ENCODE assay signal across 20 cellular contexts in genomic region chr19:28737526-28737925, GRCh38.
DNase-seq lines count a peak whose midpoint lies in the region; ATAC-seq, FAIRE-seq and TF ChIP-seq lines count a peak whose summit lies in the region.
"Had no signal": no experiment of that assay in that cellular context is flagged by ENCODE, and none has a peak within 500 bp of the region (broad histone marks: within the 10 kb centered on the region; RNA-seq: fewer than 3 reads in every experiment).

No MANE protein-coding gene starts in this region.

- H3K9ac ChIP-seq in SK-N-SH (no peak overlapping the region), astrocyte (ENCODE audit: low read length) (no peak overlapping the region), mesenchymal stem cell (ENCODE audit: low read length) (peak overlapping the region; percentile 87)

- no peak overlapping the region for H3K4me3 ChIP-seq in SK-N-SH (ENCODE audit: low read depth in 2 of 2, low read length in 1 of 2)
- H3K4me3 ChIP-seq in astrocyte (ENCODE audit: insufficient read depth, low read depth, low read length): no peak overlapping the region
- H3K4me3 ChIP-seq in mesenchymal stem cell (ENCODE audit: insufficient read depth in 1 of 2, low read depth in 1 of 2, low read length in 2 of 2): no peak overlapping the region
- no peak overlapping the region for H3K4me3 ChIP-seq in vagina
- H3K4me3 ChIP-seq: GM12878, PC-9, SJSA1 had no signal

- TF ChIP-seq RAD21 in SK-N-SH (IDR thresholded peaks at IDR 0.05; ENCODE audit: low read length): no peak

- no peaks in the 10 kb centered on the region for H3K9me3 ChIP-seq in SK-N-SH
- no peaks in the 10 kb centered on the region for H3K9me3 ChIP-seq in astrocyte (ENCODE audit: insufficient read depth, low read depth, low read length)
- no peaks in the 10 kb centered on the region for H3K9me3 ChIP-seq in mesenchymal stem cell (ENCODE audit: control insufficient read depth, low read length)
- no peaks in the 10 kb centered on the region for H3K9me3 ChIP-seq in vagina
- H3K9me3 ChIP-seq: heart left ventricle, SJSA1 had no signal

- H3K4me2 ChIP-seq in SK-N-SH: peak overlapping the region; percentile 25; the same call in 1 of the 2 replicates
- no peak overlapping the region for H3K4me2 ChIP-seq in astrocyte (ENCODE audit: low read length)
- no peak overlapping the region for H3K4me2 ChIP-seq in mesenchymal stem cell (ENCODE audit: low read length, poor library complexity, severe bottlenecking)

- no peaks in the 10 kb centered on the region for H3K36me3 Mint-ChIP-seq in astrocyte (ENCODE audit: low read depth, unreplicated experiment)

- H2BK120ac ChIP-seq in mesenchymal stem cell (ENCODE audit: low read depth, low read length): no peak overlapping the region

- no peaks in the 10 kb centered on the region for H3K36me3 ChIP-seq in SK-N-SH (replicated peaks in 1 of 2; ENCODE audit: control insufficient read depth in 1 of 2, insufficient read depth in 2 of 2, low read length in 1 of 2)
- no peaks in the 10 kb centered on the region for H3K36me3 ChIP-seq in astrocyte (ENCODE audit: insufficient read depth, low read length)
- no peaks in the 10 kb centered on the region for H3K36me3 ChIP-seq in mesenchymal stem cell (ENCODE audit: control insufficient read depth in 1 of 2, insufficient read depth in 2 of 2, low read depth in 1 of 2, low read length in 2 of 2)
- H3K36me3 ChIP-seq in vagina: no peaks in the 10 kb centered on the region
- H3K36me3 ChIP-seq: heart left ventricle, SJSA1 had no signal

- no peak overlapping the region for H2BK15ac ChIP-seq in mesenchymal stem cell (ENCODE audit: low read depth, poor library complexity, severe bottlenecking)

- no peak overlapping the region for H4K91ac ChIP-seq in mesenchymal stem cell (ENCODE audit: low read length)

- DNase-seq in SK-N-SH (no peak), astrocyte (ENCODE audit: low read depth) (no peak), mesenchymal stem cell (no peak), vagina (ENCODE audit: extremely low spot score in 2 of 2) (no peak), OCI-M2 (lab: John Stamatoyannopoulos, UW; ENCODE audit: unreplicated experiment) (no peak)
- DNase-seq: 8988T; activated CD4-positive, CD25-positive, alpha-beta regulatory T cell treated with anti-CD3 and anti-CD28 coated beads, Interleukin-2, amount 50 U/mL, for 72 hours; DMS 273 treated with DMSO at 0.1 percent for 48 hours; heart left ventricle; NCI-H2107; PC-9; stimulated activated CD4-positive, alpha-beta T cell treated with anti-CD3 and anti-CD28 coated beads, Interleukin-12 subunit alpha, Interleukin-12 subunit beta, amount 100 ng/mL, for 4 hours had no signal

- H3K27me3 Mint-ChIP-seq in astrocyte (ENCODE audit: low read depth, unreplicated experiment): peaks cover 2% of the 10 kb centered on the region

- peaks cover 5% of the 10 kb centered on the region for H3K9me3 Mint-ChIP-seq in astrocyte (ENCODE audit: unreplicated experiment)

- no peak overlapping the region for H2BK5ac ChIP-seq in mesenchymal stem cell (ENCODE audit: low read depth, low read length, poor library complexity, severe bottlenecking)

- ATAC-seq in SK-N-SH treated with all-trans-retinoic acid at 6 μM for 48 hours: no peak
- ATAC-seq in GM19035 (IDR thresholded peaks at IDR 0.05; ENCODE audit: unreplicated experiment): no peak
- no peak for ATAC-seq in HG02970 (IDR thresholded peaks at IDR 0.05; ENCODE audit: low FRiP score, unreplicated experiment)
- ATAC-seq: esophagus mucosa, GM12878 had no signal

- H3K14ac ChIP-seq in mesenchymal stem cell (ENCODE audit: low read length in 2 of 2): no peak overlapping the region

- no peak overlapping the region for H3K4ac ChIP-seq in mesenchymal stem cell (ENCODE audit: low read depth in 1 of 2, low read length in 2 of 2)

- peaks cover 9% of the 10 kb centered on the region for H3K4me1 Mint-ChIP-seq in astrocyte (ENCODE audit: low read depth, unreplicated experiment)

- no peak overlapping the region for H3K27ac Mint-ChIP-seq in astrocyte (ENCODE audit: unreplicated experiment)

- no peak for TF ChIP-seq EP300 in SK-N-SH (IDR thresholded peaks at IDR 0.05; ENCODE audit: borderline replicate concordance in 1 of 2, low read depth in 1 of 2, low read length in 1 of 2)

- no peak overlapping the region for H2AK5ac ChIP-seq in mesenchymal stem cell (ENCODE audit: low read length, severe bottlenecking)

- H4K8ac ChIP-seq in mesenchymal stem cell (ENCODE audit: low read length): no peak overlapping the region

- peak overlapping the region; percentile 90; the same call in 1 of the 2 replicates for H2AFZ ChIP-seq in SK-N-SH (ENCODE audit: low read depth)
- H2AFZ ChIP-seq in astrocyte (ENCODE audit: low read depth, low read length): peak overlapping the region; percentile 26
- no peak overlapping the region for H2AFZ ChIP-seq in mesenchymal stem cell (ENCODE audit: low read depth, low read length)
- H2AFZ ChIP-seq: PC-9 had no signal

- H3K27ac ChIP-seq in SK-N-SH (ENCODE audit: low read depth in 2 of 2, low read length in 1 of 2): no peak overlapping the region
- no peak overlapping the region for H3K27ac ChIP-seq in astrocyte (ENCODE audit: low read depth, low read length)
- H3K27ac ChIP-seq in mesenchymal stem cell (ENCODE audit: low read length, poor library complexity, severe bottlenecking): no peak overlapping the region
- H3K27ac ChIP-seq in vagina: peak overlapping the region; percentile 25
- H3K27ac ChIP-seq: PC-9, SJSA1 had no signal

- H3F3A ChIP-seq in SK-N-SH (replicated peaks; ENCODE audit: insufficient read depth): no peaks in the 10 kb centered on the region

- POLR2A ChIA-PET in SK-N-SH (lab: Yijun Ruan, JAX): no interaction called here

- H3K23ac ChIP-seq in mesenchymal stem cell (ENCODE audit: low read length in 2 of 2): no peak overlapping the region

- no peaks in the 10 kb centered on the region for H3K9me2 ChIP-seq in SK-N-SH

- WGBS in SK-N-SH (ENCODE audit: low lambda C conversion rate): 0% methylated on average over 3 of the region's 3 CpGs
- WGBS in mesenchymal stem cell: 81% methylated on average over 3 of the region's 3 CpGs

- H3K4me1 ChIP-seq in SK-N-SH (ENCODE audit: control insufficient read depth in 1 of 2, insufficient read depth in 2 of 2, low read depth in 1 of 2, low read length in 1 of 2) (no peaks in the 10 kb centered on the region), astrocyte (ENCODE audit: insufficient read depth, low read length) (no peaks in the 10 kb centered on the region), mesenchymal stem cell (ENCODE audit: control insufficient read depth, insufficient read depth, low read depth, low read length) (no peaks in the 10 kb centered on the region), vagina (no peaks in the 10 kb centered on the region)
- H3K4me1 ChIP-seq: SJSA1 had no signal

- H3K27me3 ChIP-seq in SK-N-SH (ENCODE audit: insufficient read depth) (no peaks in the 10 kb centered on the region), astrocyte (ENCODE audit: insufficient read depth, low read length) (no peaks in the 10 kb centered on the region), mesenchymal stem cell (ENCODE audit: control insufficient read depth in 1 of 2, insufficient read depth in 1 of 2, low read length in 2 of 2) (peaks cover 0 to 4% of the 10 kb centered on the region in 2 experiments), vagina (no peaks in the 10 kb centered on the region)
- H3K27me3 ChIP-seq: heart left ventricle, SJSA1 had no signal

- no peak overlapping the region for H2BK12ac ChIP-seq in mesenchymal stem cell (ENCODE audit: low read length in 2 of 2)

- CTCF ChIA-PET in SK-N-SH (lab: Yijun Ruan, JAX): interaction anchor here (0.9 to 2.7 kb wide), 9 partner anchors 10 to 525 kb away, joined by 3 to 15 read pairs (median 4); no protein-coding TSS in a partner anchor

- no peak overlapping the region for H3K4me3 Mint-ChIP-seq in astrocyte (ENCODE audit: unreplicated experiment)
- H3K4me3 Mint-ChIP-seq: neural crest cell had no signal

- H3K18ac ChIP-seq in mesenchymal stem cell (ENCODE audit: low read depth in 1 of 2, low read length in 2 of 2): no peak overlapping the region

- H4K20me1 ChIP-seq in SK-N-SH (ENCODE audit: insufficient read depth) (no peaks in the 10 kb centered on the region), astrocyte (ENCODE audit: insufficient read depth, low read length) (no peaks in the 10 kb centered on the region)

- no peaks in the 10 kb centered on the region for H3K79me1 ChIP-seq in mesenchymal stem cell (replicated peaks; ENCODE audit: low read length, poor library complexity, severe bottlenecking)

- no peaks in the 10 kb centered on the region for H3K79me2 ChIP-seq in SK-N-SH (ENCODE audit: insufficient read depth)
- H3K79me2 ChIP-seq in astrocyte (ENCODE audit: insufficient read depth, low read length): no peaks in the 10 kb centered on the region

- FAIRE-seq in astrocyte (lab: Jason Lieb, UNC): no peak
- FAIRE-seq: bronchial epithelial cell, GM12878 had no signal

- TF ChIP-seq POLR2A in vagina (IDR thresholded peaks at IDR 0.05): no peak

- TF ChIP-seq CTCF in SK-N-SH (IDR thresholded peaks at IDR 0.05) (no peak), astrocyte (IDR thresholded peaks at IDR 0.05; ENCODE audit: insufficient read depth, low read depth, low read length) (no peak), vagina (IDR thresholded peaks at IDR 0.05) (no peak)

- intact Hi-C loops in vagina (cut with DNase I): no loop called here

TF ChIP-seq in SK-N-SH treated with all-trans-retinoic acid at 6 μM for 48 hours, 23 proteins besides CTCF, POLR2A, EP300 and RAD21:
- TF ChIP-seq ZFP30 (CRISPR knock-in tag; IDR thresholded peaks at IDR 0.05): no peak
- TF ChIP-seq SNAI2 (CRISPR knock-in tag; IDR thresholded peaks at IDR 0.05): no peak
- TF ChIP-seq TOX (CRISPR knock-in tag; IDR thresholded peaks at IDR 0.05; ENCODE audit: borderline replicate concordance): no peak
- no peak for TF ChIP-seq RARB (CRISPR knock-in tag; IDR thresholded peaks at IDR 0.05)
- no peak for TF ChIP-seq POU6F1 (CRISPR knock-in tag; IDR thresholded peaks at IDR 0.05; ENCODE audit: borderline replicate concordance, low read depth)
- no peak for TF ChIP-seq CSDC2 (CRISPR knock-in tag; IDR thresholded peaks at IDR 0.05)
- no peak for TF ChIP-seq OSR1 (CRISPR knock-in tag; IDR thresholded peaks at IDR 0.05)
